In the genomic region with DNA sequence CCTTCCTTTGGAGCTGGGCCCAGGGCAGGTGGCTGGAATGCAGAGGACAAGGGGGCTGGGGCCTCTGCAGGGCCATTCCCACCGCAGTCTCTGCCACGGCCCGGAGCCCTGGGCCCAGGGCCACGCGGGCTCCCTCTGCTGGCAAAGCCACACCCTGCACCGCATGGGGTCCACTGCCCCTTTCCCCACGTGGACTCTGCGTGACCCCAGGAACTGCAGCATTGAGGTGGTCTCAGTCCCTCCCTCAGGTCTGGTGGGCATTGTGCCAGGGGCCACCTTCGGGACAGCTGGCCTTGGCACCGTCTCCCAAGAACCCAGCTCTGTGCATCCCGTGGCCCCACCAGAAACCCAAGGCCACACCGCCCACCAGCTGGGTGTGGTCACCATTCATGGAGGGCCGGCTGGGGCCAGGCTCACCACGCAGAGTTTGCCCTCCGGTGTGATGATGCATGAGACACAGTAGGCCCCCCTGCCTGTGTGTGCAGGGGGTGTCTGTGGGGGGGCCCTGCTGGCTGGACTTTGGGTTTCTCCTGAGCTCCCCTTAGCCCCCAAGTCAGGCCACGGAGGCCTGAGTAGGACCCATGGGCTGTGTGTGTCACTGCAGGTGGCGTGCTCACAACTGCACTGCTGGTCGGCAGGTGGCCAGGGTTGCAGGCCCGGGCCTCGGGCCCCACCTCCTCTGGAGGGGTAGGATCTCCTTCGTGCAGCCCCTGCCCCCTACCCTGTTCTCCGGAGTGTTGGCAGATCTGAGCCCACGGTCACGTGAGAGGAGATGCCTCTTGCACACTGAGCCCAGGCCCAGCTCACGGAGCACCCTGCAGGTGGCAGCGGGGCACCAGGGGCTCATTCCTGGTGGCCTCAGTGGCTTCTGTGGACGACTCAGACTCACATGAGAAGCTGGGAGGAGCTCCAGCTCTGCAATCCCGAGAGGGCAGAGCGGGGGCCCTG, we compare ENCODE assay signal across 1 cellular context.
TF ChIP-seq lines count a peak whose summit lies in the region.

No MANE protein-coding gene starts in this region.

TF ChIP-seq in IMR-90, 13 proteins besides CTCF, POLR2A, EP300 and RAD21:
- 0 out of 2 replicates have a peak, but pooled peaks have one; percentile 13 for TF ChIP-seq USF2 (IDR thresholded peaks at IDR 0.05; ENCODE audit: low read depth, low read length)
- peak; percentile 72; the same call in 1 of the 2 replicates for TF ChIP-seq MXI1 (IDR thresholded peaks at IDR 0.05; ENCODE audit: borderline replicate concordance, low read depth, low read length)
- no peak for TF ChIP-seq RFX5 (IDR thresholded peaks at IDR 0.05; ENCODE audit: low read depth, low read length)
- TF ChIP-seq SMC3 (IDR thresholded peaks at IDR 0.05; ENCODE audit: low read depth, low read length): peak; percentile 71
